ENCODE assay signal across 16 cellular contexts in genomic region chr3:122484985-122485384, GRCh38. TPM values are rescaled to one million over a fixed set of nuclear protein-coding genes. Genes with fewer than 3 reads are reported as not detected.
A peak's percentile ranks its signal among the peaks of the same experiment; 100 is the strongest.
DNase-seq lines count a peak whose midpoint lies in the region; ATAC-seq, FAIRE-seq and TF ChIP-seq lines count a peak whose summit lies in the region.
"Had no signal": no experiment of that assay in that cellular context is flagged by ENCODE, and none has a peak within 500 bp of the region (broad histone marks: within the 10 kb centered on the region; RNA-seq: fewer than 3 reads in every experiment).

No MANE protein-coding gene starts in this region.

- peaks cover 78% of the 10 kb centered on the region for H3K79me2 ChIP-seq in astrocyte (ENCODE audit: insufficient read depth, low read length)

- no peak overlapping the region for H3K27ac ChIP-seq in astrocyte (ENCODE audit: low read depth, low read length)
- H3K27ac ChIP-seq: epithelial cell of prostate had no signal

- no peak for TF ChIP-seq CTCF in AG04449 (IDR thresholded peaks at IDR 0.05; ENCODE audit: insufficient read depth, low read length, missing control alignments)
- TF ChIP-seq CTCF in HFFc6 (IDR thresholded peaks at IDR 0.05): no peak
- no peak for TF ChIP-seq CTCF in astrocyte (IDR thresholded peaks at IDR 0.05; ENCODE audit: insufficient read depth, low read depth, low read length)
- no peak for TF ChIP-seq CTCF in mucosa of descending colon (IDR thresholded peaks at IDR 0.05)

- H3K4me2 ChIP-seq in astrocyte (ENCODE audit: low read length): peak overlapping the region; percentile 47

- CTCF ChIA-PET in AG04449 (lab: Yijun Ruan, JAX): interaction anchor here (0.9 to 2.0 kb wide), 2 partner anchors 9 to 194 kb away, joined by 3 to 5 read pairs; no protein-coding TSS in a partner anchor

- no peak overlapping the region for H3K4me3 ChIP-seq in AG04449 (ENCODE audit: low read depth, low read length)
- H3K4me3 ChIP-seq in astrocyte (ENCODE audit: insufficient read depth, low read depth, low read length): no peak overlapping the region
- H3K4me3 ChIP-seq in mucosa of descending colon: no peak overlapping the region
- H3K4me3 ChIP-seq: uterus had no signal

- H3K36me3 ChIP-seq in astrocyte (ENCODE audit: insufficient read depth, low read length) (no peaks in the 10 kb centered on the region), mucosa of descending colon (ENCODE audit: low read depth) (no peaks in the 10 kb centered on the region)
- H3K36me3 ChIP-seq: uterus had no signal

- H3K9me3 ChIP-seq in astrocyte (ENCODE audit: insufficient read depth, low read depth, low read length) (no peaks in the 10 kb centered on the region), mucosa of descending colon (no peaks in the 10 kb centered on the region)
- H3K9me3 ChIP-seq: uterus had no signal

- no peak overlapping the region for H3K9ac ChIP-seq in astrocyte (ENCODE audit: low read length)

- H4K20me1 ChIP-seq in astrocyte (ENCODE audit: insufficient read depth, low read length): peaks cover 91% of the 10 kb centered on the region

- no peak overlapping the region for H2AFZ ChIP-seq in astrocyte (ENCODE audit: low read depth, low read length)

- H3K4me3 Mint-ChIP-seq in HFFc6 (peak overlapping the region; percentile 48), astrocyte (ENCODE audit: unreplicated experiment) (no peak overlapping the region)
- H3K4me3 Mint-ChIP-seq: stimulated activated effector memory CD8-positive, alpha-beta T cell treated with anti-CD3 and anti-CD28 coated beads, Interleukin-12 subunit alpha, Interleukin-12 subunit beta, amount 100 ng/mL, for 72 hours had no signal

- H3K4me1 ChIP-seq in astrocyte (ENCODE audit: insufficient read depth, low read length): peaks cover 18% of the 10 kb centered on the region
- no peaks in the 10 kb centered on the region for H3K4me1 ChIP-seq in mucosa of descending colon (ENCODE audit: low read depth)

- no peak for FAIRE-seq in astrocyte (lab: Jason Lieb, UNC)

- DNase-seq in AG04449 (ENCODE audit: low read depth, low spot score): peak; percentile 4
- DNase-seq in HFFc6: peak; percentile 23
- peak; percentile 56 for DNase-seq in astrocyte (ENCODE audit: low read depth)
- peak; percentile 80 for DNase-seq in iris pigment epithelial cell (ENCODE audit: low read depth)
- DNase-seq in mucosa of descending colon: no peak
- no peak for DNase-seq in CD1c-positive myeloid dendritic cell (ENCODE audit: extremely low spot score)
- DNase-seq in pons (ENCODE audit: low spot score): no peak
- DNase-seq in cardiac septum (ENCODE audit: low spot score): no peak
- DNase-seq: activated CD4-positive, CD25-positive, alpha-beta regulatory T cell treated with anti-CD3 and anti-CD28 coated beads, Interleukin-2, amount 50 U/mL, for 72 hours; AML-193; DND-41; NCI-H1694; stimulated activated CD4-positive, alpha-beta T cell treated with anti-CD3 and anti-CD28 coated beads, Interleukin-2, amount 100 ng/mL, for 48 hours; uterus had no signal

- no peak for ATAC-seq in mucosa of descending colon
- ATAC-seq: stimulated activated effector memory CD8-positive, alpha-beta T cell treated with anti-CD3 and anti-CD28 coated beads, Interleukin-12 subunit alpha, Interleukin-12 subunit beta, amount 100 ng/mL, for 72 hours had no signal

- H3K36me3 Mint-ChIP-seq in HFFc6 (ENCODE audit: low read depth) (peaks cover 27% of the 10 kb centered on the region), astrocyte (ENCODE audit: low read depth, unreplicated experiment) (peaks cover 2% of the 10 kb centered on the region)

- POLR2A ChIA-PET in AG04449 (lab: Yijun Ruan, JAX): interaction anchor here (1.4 kb wide), 1 partner anchor 30 kb away, joined by 7 read pairs; the partner anchor contains the start of gene KPNA1

- intact Hi-C loops in mucosa of descending colon (cut with DNase I, micrococcal nuclease): no loop called here
- intact Hi-C loops in cardiac septum (cut with DNase I): no loop called here

- H3K27me3 Mint-ChIP-seq in HFFc6 (ENCODE audit: insufficient read depth) (no peaks in the 10 kb centered on the region; the same call in 1 of the 2 replicates), astrocyte (ENCODE audit: low read depth, unreplicated experiment) (no peaks in the 10 kb centered on the region)

- H3K27me3 ChIP-seq in astrocyte (ENCODE audit: insufficient read depth, low read length): no peaks in the 10 kb centered on the region
- H3K27me3 ChIP-seq: uterus had no signal

- peaks cover 31% of the 10 kb centered on the region for H3K4me1 Mint-ChIP-seq in HFFc6 (ENCODE audit: low read depth)
- peaks cover 46% of the 10 kb centered on the region for H3K4me1 Mint-ChIP-seq in astrocyte (ENCODE audit: low read depth, unreplicated experiment)

- H3K27ac Mint-ChIP-seq in HFFc6: peak overlapping the region; percentile 51
- H3K27ac Mint-ChIP-seq in astrocyte (ENCODE audit: unreplicated experiment): peak overlapping the region; percentile 67
- H3K27ac Mint-ChIP-seq: stimulated activated effector memory CD8-positive, alpha-beta T cell treated with anti-CD3 and anti-CD28 coated beads, Interleukin-12 subunit alpha, Interleukin-12 subunit beta, amount 100 ng/mL, for 72 hours had no signal

- H3K9me3 Mint-ChIP-seq in HFFc6: no peaks in the 10 kb centered on the region
- no peaks in the 10 kb centered on the region for H3K9me3 Mint-ChIP-seq in astrocyte (ENCODE audit: unreplicated experiment)
- H3K9me3 Mint-ChIP-seq: stimulated activated effector memory CD8-positive, alpha-beta T cell treated with anti-CD3 and anti-CD28 coated beads, Interleukin-12 subunit alpha, Interleukin-12 subunit beta, amount 100 ng/mL, for 72 hours had no signal

RNA-seq across cellular contexts. Expression of gene KPNA1, which starts 29.8 kb away (rescaled TPM):
- total RNA-seq in HFFc6 (2021; fragmentation: NEBNext Ultra II Directional; extraction: Animal tissue kit (Norgen Biotek cat#: 25700)): 100 to 1,000 TPM in 3 of 6 experiments, 10 to 100 TPM in 3; 93.5 to 105 (median 98.1) TPM
- total RNA-seq in astrocyte: 160 and 165 TPM in 2 replicates
- 10 to 100 TPM; 43.3 to 80.2 (median 48.8) TPM for total RNA-seq in mucosa of descending colon
- total RNA-seq in cardiac septum: 94.7 TPM

Comparison
In these comparisons a context has a peak if more than half of its experiments do, and no peak if none do; other contexts are left out.
1. DNase-seq: peak in AG04449 (single experiment), HFFc6 (single experiment), astrocyte (single experiment) and iris pigment epithelial cell (single experiment); none in mucosa of descending colon (0 of 3), CD1c-positive myeloid dendritic cell (single experiment), pons (single experiment) and cardiac septum (single experiment).